27 cellular contexts compared by ENCODE assay signal in the genomic region with DNA sequence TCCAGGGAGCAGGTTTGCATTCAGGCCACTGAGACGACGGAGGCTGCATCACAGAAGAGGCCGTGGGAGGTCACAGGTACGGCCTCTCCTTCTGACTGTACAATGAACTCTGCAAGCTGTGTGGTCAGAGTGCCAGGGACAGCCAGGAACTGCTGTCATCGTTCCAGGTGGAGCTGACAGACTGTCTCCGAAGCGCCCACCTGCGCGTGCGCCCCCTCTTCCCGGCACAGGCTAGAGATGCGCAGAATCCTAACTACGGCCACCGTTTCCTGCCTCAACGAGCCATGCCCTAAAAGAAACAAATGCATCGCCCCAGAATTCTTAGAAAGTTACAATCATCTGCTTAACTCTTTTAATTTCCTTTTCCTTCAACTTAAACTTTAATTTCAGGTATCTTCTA.
DNase-seq lines count a peak whose midpoint lies in the region; FAIRE-seq and TF ChIP-seq lines count a peak whose summit lies in the region.
"Had no signal": no experiment of that assay in that cellular context is flagged by ENCODE, and none has a peak within 500 bp of the region (broad histone marks: within the 10 kb centered on the region; RNA-seq: fewer than 3 reads in every experiment).

No MANE protein-coding gene starts in this region.

- H2AFZ ChIP-seq in astrocyte (ENCODE audit: low read depth, low read length) (no peak overlapping the region), neuronal stem cell (ENCODE audit: low read length) (no peak overlapping the region)
- H2AFZ ChIP-seq: GM23338 had no signal

- H2BK15ac ChIP-seq in neuronal stem cell (ENCODE audit: low read length) = no peak overlapping the region

- H2BK5ac ChIP-seq in neuronal stem cell (ENCODE audit: low read length) = no peak overlapping the region

- H3K27ac Mint-ChIP-seq in astrocyte (ENCODE audit: unreplicated experiment) (no peak overlapping the region), brain (peak overlapping the region; percentile 93 to 97 (median 96))
- H3K27ac Mint-ChIP-seq: CD14-positive monocyte; CD4-positive, alpha-beta T cell; CD8-positive, alpha-beta memory T cell; HFFc6 had no signal

- TF ChIP-seq CTCF in astrocyte (IDR thresholded peaks at IDR 0.05; ENCODE audit: insufficient read depth, low read depth, low read length) = no peak
- no peak for TF ChIP-seq CTCF in brain (conservative IDR thresholded peaks at IDR 0.05)

- DNase-seq in NCI-H345 (lab: John Stamatoyannopoulos, UW) (peak; percentile 37), NCI-H345 treated with DMSO at 0.1 percent for 48 hours (lab: John Stamatoyannopoulos, UW; ENCODE audit: unreplicated experiment) (no peak), astrocyte (ENCODE audit: low read depth) (no peak), neuronal stem cell (ENCODE audit: low spot score) (no peak), NCI-H187 (lab: John Stamatoyannopoulos, UW) (no peak)
- no peak for DNase-seq in stimulated activated CD4-positive, alpha-beta T cell treated with anti-CD3 and anti-CD28 coated beads, Interleukin-4, amount 100 ng/mL, for 24 hours
- DNase-seq: 8988T; ACHN; AML-193; BE2C; CD4-positive, alpha-beta T cell; CD8-positive, alpha-beta memory T cell; DMS 273 treated with DMSO at 0.1 percent for 48 hours; DMS79; EL; GF-D8; HFFc6 had no signal

- no peak overlapping the region for H4K91ac ChIP-seq in neuronal stem cell (ENCODE audit: low read depth, low read length, poor library complexity)

- no peaks in the 10 kb centered on the region for H4K20me1 ChIP-seq in astrocyte (ENCODE audit: insufficient read depth, low read length)
- H4K20me1 ChIP-seq: BLaER1 treated with 17β-estradiol and CSF1 and Interleukin-3, amounts not matched to agents 10 nM and 100 nM had no signal

- no peaks in the 10 kb centered on the region for H3K79me2 ChIP-seq in astrocyte (ENCODE audit: insufficient read depth, low read length)

- H3K9me3 ChIP-seq in astrocyte (ENCODE audit: insufficient read depth, low read depth, low read length) (no peaks in the 10 kb centered on the region), neuronal stem cell (replicated peaks in 1 of 2; ENCODE audit: control insufficient read depth in 2 of 2, insufficient read depth in 1 of 2, low read depth in 1 of 2, low read length in 2 of 2) (no peaks in the 10 kb centered on the region)
- H3K9me3 ChIP-seq: A549; BE2C; BLaER1 treated with 17β-estradiol and CSF1 and Interleukin-3, amounts not matched to agents 10 nM and 100 nM; HAP-1 had no signal

- peak overlapping the region; percentile 49 for H3K4me2 ChIP-seq in astrocyte (ENCODE audit: low read length)
- no peak overlapping the region for H3K4me2 ChIP-seq in neuronal stem cell (ENCODE audit: insufficient read depth, low read length, poor library complexity, severe bottlenecking)
- H3K4me2 ChIP-seq: A549; BLaER1 treated with 17β-estradiol and CSF1 and Interleukin-3, amounts not matched to agents 10 nM and 100 nM had no signal

- no peak overlapping the region for H3K4me3 ChIP-seq in astrocyte (ENCODE audit: insufficient read depth, low read depth, low read length)
- H3K4me3 ChIP-seq in neuronal stem cell (ENCODE audit: low read length in 2 of 2) = no peak overlapping the region
- H3K4me3 ChIP-seq: A549; BLaER1 treated with 17β-estradiol and CSF1 and Interleukin-3, amounts not matched to agents 10 nM and 100 nM; GM23338; HAP-1 had no signal

- no CpG with 5 or more reads among the region's 16 CpGs for WGBS in neuronal stem cell (ENCODE audit: extremely low coverage in 2 of 2, insufficient read length in 2 of 2, insufficient replicate concordance in 1 of 2), 2 donors

- H3K27ac ChIP-seq in astrocyte (ENCODE audit: low read depth, low read length) (no peak overlapping the region), neuronal stem cell (replicated peaks; ENCODE audit: low read length) (no peak overlapping the region)
- H3K27ac ChIP-seq: A549; BLaER1 treated with 17β-estradiol and CSF1 and Interleukin-3, amounts not matched to agents 10 nM and 100 nM had no signal

- peak overlapping the region; percentile 3 for H3K18ac ChIP-seq in neuronal stem cell (ENCODE audit: low read length)

- no peak overlapping the region for H4K8ac ChIP-seq in neuronal stem cell (ENCODE audit: low read depth, low read length)

- no peaks in the 10 kb centered on the region for H3K79me1 ChIP-seq in neuronal stem cell (ENCODE audit: low read depth, low read length)

- H3K36me3 Mint-ChIP-seq in astrocyte (ENCODE audit: low read depth, unreplicated experiment) (no peaks in the 10 kb centered on the region), brain (no peaks in the 10 kb centered on the region)
- H3K36me3 Mint-ChIP-seq: CD14-positive monocyte; CD8-positive, alpha-beta memory T cell had no signal

- H3K4me1 ChIP-seq in astrocyte (ENCODE audit: insufficient read depth, low read length) (peaks cover 13% of the 10 kb centered on the region), neuronal stem cell (ENCODE audit: control insufficient read depth in 2 of 2, insufficient read depth in 1 of 2, low read depth in 1 of 2, low read length in 2 of 2) (peaks cover 33 to 47% of the 10 kb centered on the region in 2 donors)
- H3K4me1 ChIP-seq: A549; BE2C; BLaER1 treated with 17β-estradiol and CSF1 and Interleukin-3, amounts not matched to agents 10 nM and 100 nM; HAP-1 had no signal

- H3K4me3 Mint-ChIP-seq in astrocyte (ENCODE audit: unreplicated experiment) (no peak overlapping the region), brain (peak overlapping the region in 4 of 5 experiments; percentile 45 to 86 (median 78))
- H3K4me3 Mint-ChIP-seq: CD14-positive monocyte; CD4-positive, alpha-beta T cell; CD8-positive, alpha-beta memory T cell; GM23338; HFFc6 had no signal

- H3K36me3 ChIP-seq in astrocyte (ENCODE audit: insufficient read depth, low read length) = no peaks in the 10 kb centered on the region
- no peaks in the 10 kb centered on the region for H3K36me3 ChIP-seq in neuronal stem cell (replicated peaks in 1 of 2; ENCODE audit: control insufficient read depth in 2 of 2, insufficient read depth in 2 of 2, low read length in 2 of 2)
- H3K36me3 ChIP-seq: BE2C; BLaER1 treated with 17β-estradiol and CSF1 and Interleukin-3, amounts not matched to agents 10 nM and 100 nM; HAP-1 had no signal

- H3K27me3 ChIP-seq in astrocyte (ENCODE audit: insufficient read depth, low read length) (peaks cover 11% of the 10 kb centered on the region), neuronal stem cell (ENCODE audit: control insufficient read depth in 3 of 3, insufficient read depth in 3 of 3, low read depth in 1 of 3, low read length in 3 of 3) (no peaks in the 10 kb centered on the region)
- H3K27me3 ChIP-seq: BE2C; BLaER1 treated with 17β-estradiol and CSF1 and Interleukin-3, amounts not matched to agents 10 nM and 100 nM had no signal

- FAIRE-seq in astrocyte (lab: Jason Lieb, UNC) = no peak
- FAIRE-seq: A549, D721Med, GM12891, GM18507, H54 had no signal

- no peak overlapping the region for H3K9ac ChIP-seq in astrocyte (ENCODE audit: low read length)
- no peak overlapping the region for H3K9ac ChIP-seq in neuronal stem cell (ENCODE audit: low read depth, low read length, poor library complexity)
- H3K9ac ChIP-seq: BLaER1 treated with 17β-estradiol and CSF1 and Interleukin-3, amounts not matched to agents 10 nM and 100 nM had no signal

- H2AK5ac ChIP-seq in neuronal stem cell (ENCODE audit: low read depth, low read length) = no peak overlapping the region

- no peak overlapping the region for H3K4ac ChIP-seq in neuronal stem cell (ENCODE audit: low read length)

- H3K27me3 Mint-ChIP-seq in astrocyte (ENCODE audit: low read depth, unreplicated experiment) = peaks cover 8% of the 10 kb centered on the region
- no peaks in the 10 kb centered on the region for H3K27me3 Mint-ChIP-seq in brain
- H3K27me3 Mint-ChIP-seq: CD4-positive, alpha-beta T cell had no signal

- H3K9me3 Mint-ChIP-seq in astrocyte (ENCODE audit: unreplicated experiment) = no peaks in the 10 kb centered on the region
- no peaks in the 10 kb centered on the region for H3K9me3 Mint-ChIP-seq in brain
- H3K9me3 Mint-ChIP-seq: CD4-positive, alpha-beta T cell; GM23338 had no signal

- H3K14ac ChIP-seq in neuronal stem cell (ENCODE audit: low read length) = no peak overlapping the region

- no peak overlapping the region for H2BK120ac ChIP-seq in neuronal stem cell (ENCODE audit: low read depth, low read length)

- no peak overlapping the region for H2BK12ac ChIP-seq in neuronal stem cell (ENCODE audit: low read length)

- no peak overlapping the region for H3K23ac ChIP-seq in neuronal stem cell (ENCODE audit: low read depth, low read length, poor library complexity)

- H3K4me1 Mint-ChIP-seq in astrocyte (ENCODE audit: low read depth, unreplicated experiment) (peaks cover 7% of the 10 kb centered on the region), brain (peaks cover 81% of the 10 kb centered on the region)
- H3K4me1 Mint-ChIP-seq: CD14-positive monocyte; CD8-positive, alpha-beta memory T cell had no signal
